8 cellular contexts compared by ENCODE assay signal in genomic region chr2:179020156-179020750, GRCh38. TPM values are rescaled to one million over a fixed set of nuclear protein-coding genes. Genes with fewer than 3 reads are reported as not detected.
DNase-seq lines count a peak whose midpoint lies in the region; ATAC-seq and TF ChIP-seq lines count a peak whose summit lies in the region.

No MANE protein-coding gene starts in this region.

- H3K4me1 Mint-ChIP-seq in activated CD4-positive, alpha-beta T cell treated with anti-CD3 and anti-CD28 coated beads, Interleukin-2, amount 10 ng/mL, durations not matched to agents 7 days and 5 days: peaks cover 23% of the 10 kb centered on the region

- H3K36me3 Mint-ChIP-seq in activated CD4-positive, alpha-beta T cell treated with anti-CD3 and anti-CD28 coated beads, Interleukin-2, amount 10 ng/mL, durations not matched to agents 7 days and 5 days (ENCODE audit: low read depth): peaks cover 5% of the 10 kb centered on the region

- H3K27me3 Mint-ChIP-seq in activated CD4-positive, alpha-beta T cell treated with anti-CD3 and anti-CD28 coated beads, Interleukin-2, amount 10 ng/mL, durations not matched to agents 7 days and 5 days: no peaks in the 10 kb centered on the region

- H3K9me3 Mint-ChIP-seq in activated CD4-positive, alpha-beta T cell treated with anti-CD3 and anti-CD28 coated beads, Interleukin-2, amount 10 ng/mL, durations not matched to agents 7 days and 5 days: peaks cover 2% of the 10 kb centered on the region

- peak; percentile 23 for TF ChIP-seq CTCF in GM13976 (IDR thresholded peaks at IDR 0.05; ENCODE audit: borderline replicate concordance, control extremely low read depth, extremely low read depth, insufficient read depth, missing control alignments)

- H3K4me3 Mint-ChIP-seq in activated CD4-positive, alpha-beta T cell treated with anti-CD3 and anti-CD28 coated beads, Interleukin-2, amount 10 ng/mL, durations not matched to agents 7 days and 5 days: no peak overlapping the region

- DNase-seq in ACHN (peak; percentile 57), GM13976 (ENCODE audit: low spot score) (peak; percentile 9), NCI-H1930 (lab: John Stamatoyannopoulos, UW) (peak; percentile 3 to 29), germinal center (ENCODE audit: low spot score) (peak; percentile 48), hippocampal formation (lab: John Stamatoyannopoulos, UW) (no peak)
- peak; percentile 55 for DNase-seq in activated CD4-positive, alpha-beta T cell treated with anti-CD3 and anti-CD28 coated beads, Interleukin-2, amount 10 ng/mL, durations not matched to agents 7 days and 5 days
- peak; percentile 31 to 44 for DNase-seq in stimulated activated CD4-positive, alpha-beta T cell treated with anti-CD3 and anti-CD28 coated beads, Interleukin-4, amount 100 ng/mL, for 48 hours (ENCODE audit: low read depth in 2 of 2)

- in situ Hi-C loops in ACHN (cut with HindIII; ENCODE audit: low pct_ligation_motif_present, low pct_unique_long_range_greater_than_20kb, low sequenced_read_pairs) (no loop called here), GM13976 (cut with MboI; ENCODE audit: low sequenced_read_pairs, unreplicated experiment) (no loop called here)

- H3K27ac Mint-ChIP-seq in activated CD4-positive, alpha-beta T cell treated with anti-CD3 and anti-CD28 coated beads, Interleukin-2, amount 10 ng/mL, durations not matched to agents 7 days and 5 days: no peak overlapping the region

- CTCF ChIA-PET in activated CD4-positive, alpha-beta T cell treated with anti-CD3 and anti-CD28 coated beads, Interleukin-2, amount 10 ng/mL, durations not matched to agents 7 days and 5 days (lab: Charles Lee): interaction anchor here (0.5 to 2.2 kb wide), 8 partner anchors 10 to 585 kb away, joined by 3 to 9 read pairs (median 3); no protein-coding TSS in a partner anchor

- ATAC-seq in HG02798 (IDR thresholded peaks at IDR 0.05; ENCODE audit: poor library complexity, unreplicated experiment): peak; percentile 57

- POLR2A ChIA-PET in activated CD4-positive, alpha-beta T cell treated with anti-CD3 and anti-CD28 coated beads, Interleukin-2, amount 10 ng/mL, durations not matched to agents 7 days and 5 days (lab: Charles Lee): no interaction called here

RNA-seq across cellular contexts. Expression of gene CCDC141, which starts 29.7 kb away (rescaled TPM):
- total RNA-seq in activated CD4-positive, alpha-beta T cell treated with anti-CD3 and anti-CD28 coated beads, Interleukin-2, amount 10 ng/mL, durations not matched to agents 7 days and 5 days: 10 to 100 TPM; 10.8 to 14.6 TPM

Comparison
In these comparisons a context has a peak if more than half of its experiments do, and no peak if none do; other contexts are left out.
1. DNase-seq: peak in ACHN (single experiment), GM13976 (single experiment), NCI-H1930 (2 of 2), activated CD4-positive, alpha-beta T cell treated with anti-CD3 and anti-CD28 coated beads, Interleukin-2, amount 10 ng/mL, durations not matched to agents 7 days and 5 days (single experiment), germinal center (single experiment) and stimulated activated CD4-positive, alpha-beta T cell treated with anti-CD3 and anti-CD28 coated beads, Interleukin-4, amount 100 ng/mL, for 48 hours (2 of 2); none in hippocampal formation (0 of 2).